ENCODE assay signal across 23 cellular contexts in genomic region chr6:83921315-83921714, GRCh38.
"Had no signal": no experiment of that assay in that cellular context is flagged by ENCODE, and none has a peak within 500 bp of the region (broad histone marks: within the 10 kb centered on the region; RNA-seq: fewer than 3 reads in every experiment).

No MANE protein-coding gene starts in this region.

- H3K27ac ChIP-seq: epithelial cell of prostate, esophagus squamous epithelium, gastroesophageal sphincter, parathyroid adenoma, psoas muscle, right lobe of liver, suprapubic skin, thyroid gland had no signal

- H3K9ac ChIP-seq: parathyroid adenoma had no signal

- ATAC-seq: gastroesophageal sphincter; left colon; left ventricle myocardium superior; psoas muscle; right lobe of liver; stimulated activated effector memory CD8-positive, alpha-beta T cell treated with anti-CD3 and anti-CD28 coated beads, Interleukin-12 subunit alpha, Interleukin-12 subunit beta, amount 100 ng/mL, for 72 hours; stimulated activated naive CD8-positive, alpha-beta T cell treated with anti-CD3 and anti-CD28 coated beads, Interleukin-15, Interleukin-2, amounts not matched to agents 100 U/mL and 50 U/mL, for 24 hours had no signal

- H3K79me2 ChIP-seq: parathyroid adenoma had no signal

- H3K4me3 Mint-ChIP-seq: naive B cell; nephron; stimulated activated effector memory CD8-positive, alpha-beta T cell treated with anti-CD3 and anti-CD28 coated beads, Interleukin-12 subunit alpha, Interleukin-12 subunit beta, amount 100 ng/mL, for 72 hours; type B pancreatic cell had no signal

- H3K36me3 ChIP-seq: right lobe of liver, thyroid gland had no signal

- DNase-seq: effector memory CD4-positive, alpha-beta T cell; esophagus squamous epithelium; foreskin fibroblast; glutamatergic neuron; left colon; left ventricle myocardium superior; mesenchymal stem cell; naive B cell; psoas muscle; retina; right lobe of liver; stimulated activated CD4-positive, alpha-beta T cell treated with anti-CD3 and anti-CD28 coated beads, Interleukin-4, amount 100 ng/mL, for 1 hour; stimulated activated CD8-positive, alpha-beta memory T cell treated with anti-CD3 and anti-CD28 coated beads, Interleukin-4, amount 100 ng/mL, for 48 hours; stimulated activated naive CD8-positive, alpha-beta T cell treated with anti-CD3 and anti-CD28 coated beads, Interleukin-15, Interleukin-2, amounts not matched to agents 100 U/mL and 50 U/mL, for 24 hours; thyroid gland had no signal

- H3K9me3 ChIP-seq: esophagus squamous epithelium, gastroesophageal sphincter, psoas muscle, right lobe of liver, suprapubic skin, thyroid gland had no signal

- H3K4me1 ChIP-seq: esophagus squamous epithelium, gastroesophageal sphincter, parathyroid adenoma, psoas muscle, right lobe of liver, suprapubic skin, thyroid gland had no signal

- H3K4me3 ChIP-seq: esophagus squamous epithelium, gastroesophageal sphincter, lung, psoas muscle, right lobe of liver, suprapubic skin, thyroid gland had no signal

- H3K27me3 Mint-ChIP-seq: naive B cell, type B pancreatic cell had no signal

- H3K9me3 Mint-ChIP-seq: naive B cell; nephron; stimulated activated effector memory CD8-positive, alpha-beta T cell treated with anti-CD3 and anti-CD28 coated beads, Interleukin-12 subunit alpha, Interleukin-12 subunit beta, amount 100 ng/mL, for 72 hours; type B pancreatic cell had no signal

- H3K27me3 ChIP-seq: esophagus squamous epithelium, gastroesophageal sphincter, right lobe of liver, suprapubic skin, thyroid gland had no signal

- H3K27ac Mint-ChIP-seq: nephron; stimulated activated effector memory CD8-positive, alpha-beta T cell treated with anti-CD3 and anti-CD28 coated beads, Interleukin-12 subunit alpha, Interleukin-12 subunit beta, amount 100 ng/mL, for 72 hours; type B pancreatic cell had no signal

- H3K4me1 Mint-ChIP-seq: nephron; stimulated activated effector memory CD8-positive, alpha-beta T cell treated with anti-CD3 and anti-CD28 coated beads, Interleukin-12 subunit alpha, Interleukin-12 subunit beta, amount 100 ng/mL, for 72 hours had no signal
